ENCODE assay signal across 12 cellular contexts in the genomic region with DNA sequence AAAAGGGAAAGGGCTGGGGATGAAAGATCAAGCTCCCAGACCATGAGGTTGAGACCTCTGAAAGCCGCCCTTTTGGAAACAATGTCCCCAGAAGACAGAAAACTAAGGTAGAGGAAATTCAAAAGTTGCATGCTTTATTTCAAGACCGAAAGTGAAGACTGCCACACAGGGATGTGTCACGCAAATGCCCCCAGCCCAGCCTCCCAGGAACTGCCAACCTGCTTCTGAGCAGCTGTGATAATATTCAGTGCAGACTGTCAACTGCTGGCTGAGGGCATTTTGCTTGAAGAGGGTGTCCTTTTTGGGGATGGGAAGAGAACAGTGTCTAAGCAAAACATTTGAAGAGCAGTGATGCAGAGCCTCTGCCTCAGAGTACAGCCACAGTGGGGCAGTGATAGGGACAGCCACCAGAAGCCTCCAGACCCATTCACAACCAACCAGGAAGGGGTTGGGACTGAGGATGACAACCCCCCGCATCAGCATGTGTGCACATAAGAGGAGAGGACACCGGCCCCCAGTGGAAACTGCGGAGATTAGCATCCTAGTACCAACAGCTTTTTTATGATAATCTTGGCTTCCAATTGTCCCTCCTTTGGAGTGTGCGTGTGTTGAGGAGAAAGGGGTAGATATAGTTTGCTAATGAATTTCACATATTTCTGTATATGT. TPM values are rescaled to one million over a fixed set of nuclear protein-coding genes. Genes with fewer than 3 reads are reported as not detected.
A peak's percentile ranks its signal among the peaks of the same experiment; 100 is the strongest.
DNase-seq lines count a peak whose midpoint lies in the region; ATAC-seq and TF ChIP-seq lines count a peak whose summit lies in the region.
"Had no signal": no experiment of that assay in that cellular context is flagged by ENCODE, and none has a peak within 500 bp of the region (broad histone marks: within the 10 kb centered on the region; RNA-seq: fewer than 3 reads in every experiment).

No MANE protein-coding gene starts in this region.

- ATAC-seq in GM19035 (IDR thresholded peaks at IDR 0.05; ENCODE audit: unreplicated experiment): no peak
- no peak for ATAC-seq in GM19324 (IDR thresholded peaks at IDR 0.05; ENCODE audit: low FRiP score, unreplicated experiment)

- peak; percentile 13 for DNase-seq in HT1080 (ENCODE audit: low read depth)
- peak; percentile 39 for DNase-seq in RPMI8226
- peak; percentile 38 for DNase-seq in iPS-NIHi11 (ENCODE audit: low spot score)
- DNase-seq in GOT3 (lab: John Stamatoyannopoulos, UW): no peak
- DNase-seq: effector CD8-positive, alpha-beta T cell; KG1; NCI-H187; stimulated activated CD4-positive, alpha-beta T cell treated with anti-CD3 and anti-CD28 coated beads, Interleukin-2, amount 100 ng/mL, for 24 hours; stimulated activated CD8-positive, alpha-beta memory T cell treated with anti-CD3 and anti-CD28 coated beads, Interleukin-4, amount 100 ng/mL, for 48 hours had no signal

- peak; percentile 18 for TF ChIP-seq CTCF in GM12873 (IDR thresholded peaks at IDR 0.05; ENCODE audit: insufficient read depth, low read depth, low read length, missing control alignments)

RNA-seq across cellular contexts. Expression of gene NFE2L3, which starts 34.7 kb away (rescaled TPM):
- 25.4 and 26.9 TPM in 2 replicates for total RNA-seq in HT1080 (2014; rRNA removed; shearing (Covaris generic))
- polyA plus RNA-seq in HT1080 (2015; cell fraction: cytosol; rRNA removed): 55.9 and 66.2 TPM in 2 replicates
- polyA plus RNA-seq in HT1080 (2015; cell fraction: nucleus; rRNA removed): 126 and 129 TPM in 2 replicates
